6 cellular contexts compared by ENCODE assay signal in the genomic region with DNA sequence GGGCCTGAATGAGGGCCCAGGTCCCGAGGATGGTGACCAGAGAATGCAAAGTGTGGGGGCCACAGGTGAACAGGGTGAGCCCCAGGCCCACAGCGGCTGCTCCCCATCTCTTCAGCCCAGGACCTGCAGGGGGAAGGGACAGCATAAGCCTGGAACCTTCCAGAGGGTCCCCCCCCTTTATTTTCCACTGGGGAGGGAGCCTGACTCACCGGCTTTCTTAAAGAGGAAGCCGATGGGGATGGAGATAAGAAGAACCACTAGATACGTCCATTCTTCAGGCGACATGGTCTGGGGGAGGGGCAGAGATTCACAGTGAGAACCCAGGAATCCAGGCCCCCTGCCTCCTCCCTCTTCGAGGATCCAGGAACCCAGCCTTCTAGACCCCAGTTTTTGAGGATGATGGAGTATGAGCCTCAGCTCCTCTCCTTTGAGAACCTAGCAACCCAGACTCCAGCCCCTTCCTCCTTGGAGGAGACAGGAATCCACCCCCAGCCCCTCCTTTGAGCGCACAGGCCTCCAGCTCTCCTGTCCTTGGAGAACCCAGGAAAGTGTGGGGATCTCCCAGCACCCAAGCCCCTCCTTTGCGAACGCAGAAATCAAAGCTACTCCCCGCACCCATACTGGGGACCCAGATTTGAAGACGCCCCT. TPM values are rescaled to one million over a fixed set of nuclear protein-coding genes. Genes with fewer than 3 reads are reported as not detected.
A peak's percentile ranks its signal among the peaks of the same experiment; 100 is the strongest.
DNase-seq lines count a peak whose midpoint lies in the region; ATAC-seq and TF ChIP-seq lines count a peak whose summit lies in the region.

No MANE protein-coding gene starts in this region.

- TF ChIP-seq POLR2A in heart left ventricle (IDR thresholded peaks at IDR 0.05): no peak

- H3K4me3 ChIP-seq in heart left ventricle: peak overlapping the region; percentile 68 to 92 (median 86)
- peak overlapping the region; percentile 81 to 85 for H3K4me3 ChIP-seq in ascending aorta
- peak overlapping the region; percentile 59 to 90 for H3K4me3 ChIP-seq in muscle layer of duodenum (ENCODE audit: low read depth in 1 of 2, low read length in 2 of 2)

- CTCF ChIA-PET in GM10248 (lab: Yijun Ruan, JAX): interaction anchor here (1.2 to 5.2 kb wide), 12 partner anchors 10 to 44 kb away, joined by 3 to 27 read pairs (median 5); a partner anchor contains a TSS

- DNase-seq in heart left ventricle: no peak
- DNase-seq in left ventricle myocardium superior: no peak
- no peak for DNase-seq in ascending aorta (ENCODE audit: low spot score in 2 of 2)
- DNase-seq in GM10248 (ENCODE audit: extremely low spot score): no peak

- no peaks in the 10 kb centered on the region for H3K9me3 ChIP-seq in heart left ventricle
- no peaks in the 10 kb centered on the region for H3K9me3 ChIP-seq in ascending aorta
- no peaks in the 10 kb centered on the region for H3K9me3 ChIP-seq in muscle layer of duodenum (ENCODE audit: control insufficient read depth in 1 of 2, low read length in 2 of 2)

- WGBS in heart left ventricle, 4 donors: 29 to 45% (median 35%) methylated on average over 11 to 12 of the region's 12 CpGs

- intact Hi-C loops in heart left ventricle (cut with DNase I): loop anchor here in 1 of 10 donors (2.0 kb wide), 1 partner anchor 20 kb away; no protein-coding TSS in a partner anchor
- intact Hi-C loops in left ventricle myocardium superior (cut with micrococcal nuclease): no loop called here
- intact Hi-C loops in ascending aorta (cut with DNase I): loop anchor here (5.0 kb wide), 1 partner anchor 1246 kb away; no protein-coding TSS in a partner anchor

- H3K27me3 ChIP-seq in heart left ventricle (no peaks in the 10 kb centered on the region), ascending aorta (no peaks in the 10 kb centered on the region), muscle layer of duodenum (ENCODE audit: low read depth, low read length) (no peaks in the 10 kb centered on the region)

- ATAC-seq in heart left ventricle: no peak
- no peak for ATAC-seq in left ventricle myocardium superior
- ATAC-seq in HG02588 (IDR thresholded peaks at IDR 0.05; ENCODE audit: unreplicated experiment): no peak

- peaks cover 0 to 18% (median 5%) of the 10 kb centered on the region in 9 donors for H3K36me3 ChIP-seq in heart left ventricle
- H3K36me3 ChIP-seq in ascending aorta: peaks cover 3 to 9% of the 10 kb centered on the region in 2 donors
- peaks cover 13 to 19% of the 10 kb centered on the region in 2 donors for H3K36me3 ChIP-seq in muscle layer of duodenum (ENCODE audit: control insufficient read depth in 1 of 2, insufficient read depth in 2 of 2, low read length in 2 of 2)

- TF ChIP-seq CTCF in heart left ventricle (IDR thresholded peaks at IDR 0.05) (no peak), ascending aorta (IDR thresholded peaks at IDR 0.05) (no peak), GM10248 (IDR thresholded peaks at IDR 0.05; ENCODE audit: control extremely low read depth, extremely low read depth, low read depth, missing control alignments) (no peak)

- POLR2A ChIA-PET in GM10248 (lab: Yijun Ruan, JAX): interaction anchor here (1.8 to 4.4 kb wide), 3 partner anchors 13 to 51 kb away, joined by 5 to 102 read pairs (median 18); a partner anchor contains a TSS

- H3K4me1 ChIP-seq in heart left ventricle (peaks cover 0 to 23% (median 17%) of the 10 kb centered on the region in 12 donors), ascending aorta (peaks cover 6 to 20% of the 10 kb centered on the region in 2 donors), muscle layer of duodenum (ENCODE audit: control insufficient read depth in 1 of 2, insufficient read depth in 2 of 2, low read length in 2 of 2) (peaks cover 8 to 25% of the 10 kb centered on the region in 2 donors)

- H3K27ac ChIP-seq in heart left ventricle (peak overlapping the region in 9 of 12 donors; percentile 91 to 100 (median 98)), ascending aorta (peak overlapping the region; percentile 100), muscle layer of duodenum (ENCODE audit: low read length) (peak overlapping the region; percentile 75)

RNA-seq across cellular contexts. Expression of a gene that starts 1.0 kb away (rescaled TPM):
- total RNA-seq in heart left ventricle (10 to 100 TPM; 11.3 to 37.3 (median 19.6) TPM), left ventricle myocardium superior (14.8 TPM), ascending aorta (56.1 TPM)
- 10 to 100 TPM in 1 of 2 donors, 1 to 10 TPM in 1; 9.8 to 25.6 TPM for polyA plus RNA-seq in heart left ventricle

RNA-seq across cellular contexts. Expression of a gene that starts 2.8 kb away (rescaled TPM):
- total RNA-seq in heart left ventricle (10 to 100 TPM; 13.2 to 48.9 (median 23.5) TPM), left ventricle myocardium superior (18.5 TPM), ascending aorta (54.9 TPM)
- polyA plus RNA-seq in heart left ventricle: 10 to 100 TPM; 10.2 to 35.1 TPM

RNA-seq across cellular contexts. Expression of a gene that starts 12.3 kb away (rescaled TPM):
- total RNA-seq in heart left ventricle (100 to 1,000 TPM; 551 to 937 (median 684) TPM), left ventricle myocardium superior (601 TPM), ascending aorta (2,061 TPM)
- 1,000 to 10,000 TPM; 1,306 to 2,068 TPM for polyA plus RNA-seq in heart left ventricle

RNA-seq across cellular contexts. Expression of a gene that starts 15.4 kb away (rescaled TPM):
- 1 to 10 TPM in 7 of 9 donors, under 1 TPM in 1, not detected in 1; 0.58 to 4.5 (median 2.1) TPM for total RNA-seq in heart left ventricle
- polyA plus RNA-seq in heart left ventricle: 1 to 10 TPM; 1.2 to 3.6 TPM
- total RNA-seq in left ventricle myocardium superior: 1.7 TPM
- total RNA-seq in ascending aorta: 7.1 TPM

RNA-seq across cellular contexts. Expression of a gene that starts 28.8 kb away (rescaled TPM):
- total RNA-seq in heart left ventricle (1 to 10 TPM; 5.4 to 8.7 (median 6.8) TPM), left ventricle myocardium superior (5.9 TPM), ascending aorta (2.7 TPM)
- 10 to 100 TPM; 14.4 to 18.6 TPM for polyA plus RNA-seq in heart left ventricle
